In genomic region chr18:13374468-13375301, GRCh38 we compare ENCODE assay signal across 8 cellular contexts.
A peak's percentile ranks its signal among the peaks of the same experiment; 100 is the strongest.
DNase-seq lines count a peak whose midpoint lies in the region; ATAC-seq lines count a peak whose summit lies in the region.

No MANE protein-coding gene starts in this region.

- no peak overlapping the region for H3K27ac ChIP-seq in neuronal stem cell (replicated peaks; ENCODE audit: low read length)

- WGBS in neuronal stem cell (ENCODE audit: extremely low coverage in 2 of 2, insufficient read length in 2 of 2, insufficient replicate concordance in 1 of 2), 2 donors = no CpG with 5 or more reads among the region's 17 CpGs

- H3K18ac ChIP-seq in neuronal stem cell (ENCODE audit: low read length) = peak overlapping the region; percentile 1

- peak overlapping the region; percentile 25 for H3K9ac ChIP-seq in neuronal stem cell (ENCODE audit: low read depth, low read length, poor library complexity)

- no peak overlapping the region for H2BK5ac ChIP-seq in neuronal stem cell (ENCODE audit: low read length)

- peaks cover 5 to 11% of the 10 kb centered on the region in 2 donors for H3K4me1 ChIP-seq in neuronal stem cell (ENCODE audit: control insufficient read depth in 2 of 2, insufficient read depth in 1 of 2, low read depth in 1 of 2, low read length in 2 of 2)

- peak; percentile 5 for DNase-seq in NCI-H1694 treated with DMSO at 0.1 percent for 48 hours (lab: John Stamatoyannopoulos, UW)
- DNase-seq in cerebellum (ENCODE audit: low spot score) = peak; percentile 96
- DNase-seq in neuronal stem cell (ENCODE audit: low spot score) = no peak
- DNase-seq in HUDEP-2 (lab: John Stamatoyannopoulos, UW; ENCODE audit: unreplicated experiment in 76 of 76) = no peak
- DNase-seq in NCI-H345 treated with DMSO at 0.1 percent for 48 hours (lab: John Stamatoyannopoulos, UW; ENCODE audit: unreplicated experiment) = no peak
- no peak for DNase-seq in kidney tubule cell (ENCODE audit: low spot score)

- no peak overlapping the region for H2BK12ac ChIP-seq in neuronal stem cell (ENCODE audit: low read length)

- no peaks in the 10 kb centered on the region for H3K9me3 ChIP-seq in neuronal stem cell (replicated peaks in 1 of 2; ENCODE audit: control insufficient read depth in 2 of 2, insufficient read depth in 1 of 2, low read depth in 1 of 2, low read length in 2 of 2)

- H3K23ac ChIP-seq in neuronal stem cell (ENCODE audit: low read depth, low read length, poor library complexity) = no peak overlapping the region

- H2AK5ac ChIP-seq in neuronal stem cell (ENCODE audit: low read depth, low read length) = no peak overlapping the region

- no peaks in the 10 kb centered on the region for H3K36me3 ChIP-seq in neuronal stem cell (replicated peaks in 1 of 2; ENCODE audit: control insufficient read depth in 2 of 2, insufficient read depth in 2 of 2, low read length in 2 of 2)

- no peak overlapping the region for H3K4me3 ChIP-seq in neuronal stem cell (ENCODE audit: low read length in 2 of 2)

- H2BK120ac ChIP-seq in neuronal stem cell (ENCODE audit: low read depth, low read length) = no peak overlapping the region

- H4K91ac ChIP-seq in neuronal stem cell (ENCODE audit: low read depth, low read length, poor library complexity) = no peak overlapping the region

- peak overlapping the region; percentile 21 for H3K14ac ChIP-seq in neuronal stem cell (ENCODE audit: low read length)

- no peak overlapping the region for H2BK15ac ChIP-seq in neuronal stem cell (ENCODE audit: low read length)

- peak overlapping the region; percentile 68 for H2AFZ ChIP-seq in neuronal stem cell (ENCODE audit: low read length)

- H4K8ac ChIP-seq in neuronal stem cell (ENCODE audit: low read depth, low read length) = no peak overlapping the region

- peak; percentile 17 for ATAC-seq in GM18868 (IDR thresholded peaks at IDR 0.05; ENCODE audit: unreplicated experiment)
- no peak for ATAC-seq in GM19023 (IDR thresholded peaks at IDR 0.05; ENCODE audit: unreplicated experiment)

- H3K4me2 ChIP-seq in neuronal stem cell (ENCODE audit: insufficient read depth, low read length, poor library complexity, severe bottlenecking) = no peak overlapping the region

- no peak overlapping the region for H3K4ac ChIP-seq in neuronal stem cell (ENCODE audit: low read length)

- H3K79me1 ChIP-seq in neuronal stem cell (ENCODE audit: low read depth, low read length) = no peaks in the 10 kb centered on the region

- peaks cover 0 to 15% (median 0%) of the 10 kb centered on the region in 3 experiments for H3K27me3 ChIP-seq in neuronal stem cell (ENCODE audit: control insufficient read depth in 3 of 3, insufficient read depth in 3 of 3, low read depth in 1 of 3, low read length in 3 of 3)

Comparison
In these comparisons a context has a peak if more than half of its experiments do, and no peak if none do; other contexts are left out.
1. DNase-seq: peak in NCI-H1694 treated with DMSO at 0.1 percent for 48 hours (single experiment) and cerebellum (single experiment); none in neuronal stem cell (single experiment), HUDEP-2 (0 of 76), NCI-H345 treated with DMSO at 0.1 percent for 48 hours (single experiment) and kidney tubule cell (single experiment).